ENCODE assay signal across 19 cellular contexts in the genomic region with DNA sequence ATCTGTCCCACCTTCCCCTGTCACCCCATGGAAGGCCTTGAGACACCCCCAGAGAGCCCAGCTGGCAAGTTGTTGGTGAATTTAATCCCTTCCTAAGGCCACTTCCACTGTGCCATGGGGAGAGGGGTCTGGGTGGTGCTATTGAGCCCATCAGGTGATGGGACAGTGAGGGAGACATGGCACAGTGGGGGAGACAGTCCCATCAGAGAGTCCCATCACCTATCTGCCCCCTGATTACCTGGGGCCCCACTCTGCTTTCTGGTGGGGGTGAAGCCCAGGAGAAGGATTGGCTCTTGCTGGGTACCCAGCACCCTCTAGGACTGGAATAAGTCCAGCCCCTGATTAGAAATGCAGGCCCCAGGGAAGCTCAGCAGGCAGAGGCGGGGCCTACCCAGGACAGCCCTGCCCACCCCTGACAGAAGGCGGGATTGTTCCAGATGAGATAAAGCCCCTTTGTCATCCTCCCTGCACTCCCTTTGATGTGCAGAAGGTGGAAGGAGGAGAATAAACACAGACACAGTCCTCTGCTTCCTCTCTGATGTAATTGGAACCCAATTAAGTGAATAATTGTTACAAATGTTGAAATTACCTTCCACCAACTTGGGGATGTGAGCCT. TPM values are rescaled to one million over a fixed set of nuclear protein-coding genes. Genes with fewer than 3 reads are reported as not detected.
DNase-seq lines count a peak whose midpoint lies in the region; ATAC-seq, FAIRE-seq and TF ChIP-seq lines count a peak whose summit lies in the region.
"Had no signal": no experiment of that assay in that cellular context is flagged by ENCODE, and none has a peak within 500 bp of the region (broad histone marks: within the 10 kb centered on the region; RNA-seq: fewer than 3 reads in every experiment).

No MANE protein-coding gene starts in this region.

- ATAC-seq in HepG2 = peak; percentile 90
- ATAC-seq in right lobe of liver = no peak
- ATAC-seq in GM19463 (IDR thresholded peaks at IDR 0.05; ENCODE audit: unreplicated experiment) = no peak
- ATAC-seq in GM19023 (IDR thresholded peaks at IDR 0.05; ENCODE audit: unreplicated experiment) = no peak
- ATAC-seq: pancreas had no signal

- H3K4me1 ChIP-seq in HepG2 (ENCODE audit: insufficient read depth, low read length) (peaks cover 14% of the 10 kb centered on the region), right lobe of liver (no peaks in the 10 kb centered on the region), iPS-15b (ENCODE audit: control insufficient read depth, insufficient read depth, low read length) (peaks cover 11% of the 10 kb centered on the region), small intestine (ENCODE audit: control insufficient read depth in 2 of 2, insufficient read depth in 1 of 2, low read depth in 1 of 2, low read length in 1 of 2) (no peaks in the 10 kb centered on the region)
- H3K4me1 ChIP-seq: pancreas, Peyer's patch, uterus had no signal

- H3K79me2 ChIP-seq in HepG2 (ENCODE audit: insufficient read depth, low read length) = no peaks in the 10 kb centered on the region
- H3K79me2 ChIP-seq: hepatocyte had no signal

- CTCF ChIA-PET in HepG2 (lab: Yijun Ruan, JAX; ENCODE audit: low intra/inter-chr PET ratio, low total read pairs) = no interaction called here

- H2AFZ ChIP-seq in HepG2 (ENCODE audit: low read length) = no peak overlapping the region
- H2AFZ ChIP-seq: hepatocyte had no signal

- intact Hi-C loops in HepG2 (cut with micrococcal nuclease; ENCODE audit: unreplicated experiment) (no loop called here), right lobe of liver (cut with DNase I) (no loop called here)

- H3K27me3 ChIP-seq in HepG2 (ENCODE audit: control insufficient read depth in 1 of 2, insufficient read depth in 2 of 2, low read length in 2 of 2) = peaks cover 0 to 17% of the 10 kb centered on the region in 2 experiments; a peak in 1 of 5 replicates
- H3K27me3 ChIP-seq in right lobe of liver = no peaks in the 10 kb centered on the region
- peaks cover 38% of the 10 kb centered on the region for H3K27me3 ChIP-seq in iPS-15b (ENCODE audit: control insufficient read depth, insufficient read depth, low read length)
- H3K27me3 ChIP-seq in small intestine (ENCODE audit: control insufficient read depth in 2 of 2, insufficient read depth in 2 of 2, low read length in 2 of 2) = peaks cover 0 to 2% of the 10 kb centered on the region in 2 donors
- H3K27me3 ChIP-seq: pancreas, Peyer's patch, uterus had no signal

- no peak overlapping the region for H3K27ac ChIP-seq in HepG2 (ENCODE audit: extremely low read length, insufficient read depth, low read length)
- H3K27ac ChIP-seq in right lobe of liver = no peak overlapping the region
- H3K27ac ChIP-seq in small intestine (ENCODE audit: low read depth in 1 of 2, low read length in 1 of 2) = no peak overlapping the region
- H3K27ac ChIP-seq: hepatocyte, pancreas, Peyer's patch, uterus had no signal

- FAIRE-seq in HepG2 (lab: Jason Lieb, UNC) (no peak), small intestine (lab: Jason Lieb, UNC) (no peak)
- FAIRE-seq: pancreas had no signal

- POLR2A ChIA-PET in HepG2 (lab: Yijun Ruan, JAX) = no interaction called here

- in situ Hi-C loops in HepG2 (cut with HindIII; ENCODE audit: extremely low pct_ligation_motif_present, low pct_unique_long_range_greater_than_20kb) = loop anchor here (25.0 kb wide), 1 partner anchor 514 kb away; a partner anchor contains a TSS

- no peak for TF ChIP-seq POLR2A in HepG2 (IDR thresholded peaks at IDR 0.05; ENCODE audit: insufficient read depth in 1 of 2, low read depth in 2 of 2, low read length in 2 of 2)
- TF ChIP-seq POLR2A in right lobe of liver (IDR thresholded peaks at IDR 0.05) = no peak

- TF ChIP-seq CTCF in HepG2 (CRISPR knock-in tag; IDR thresholded peaks at IDR 0.05) (no peak), right lobe of liver (IDR thresholded peaks at IDR 0.05) (no peak)

- H3K9me3 ChIP-seq in HepG2 (ENCODE audit: low read length) (no peaks in the 10 kb centered on the region), right lobe of liver (no peaks in the 10 kb centered on the region), iPS-15b (ENCODE audit: control insufficient read depth, insufficient read depth, low read length) (no peaks in the 10 kb centered on the region), small intestine (ENCODE audit: control insufficient read depth, low read depth) (no peaks in the 10 kb centered on the region)
- H3K9me3 ChIP-seq: pancreas, Peyer's patch, uterus had no signal

- WGBS in HepG2 (ENCODE audit: low lambda C conversion rate) = 6% methylated on average over 2 of the region's 2 CpGs
- WGBS in right lobe of liver (ENCODE audit: insufficient coverage, low coverage, low lambda C conversion rate, missing lambda C conversion rate) = 60% methylated on average over 1 of the region's 2 CpGs
- WGBS in small intestine, 3 donors = 33 to 55% (median 42%) methylated on average over 2 of the region's 2 CpGs

- no TSS peak for BruUV-seq in HepG2 (replicated peaks; lab: Mats Ljungman, UMichigan)

- no peaks in the 10 kb centered on the region for H4K20me1 ChIP-seq in HepG2 (ENCODE audit: insufficient read depth, low read length)

- peak; percentile 81 for DNase-seq in HepG2 (ENCODE audit: low spot score)
- DNase-seq in right lobe of liver = no peak
- peak; percentile 91 for DNase-seq in SK-N-DZ (ENCODE audit: low spot score)
- no peak for DNase-seq in small intestine
- DNase-seq in activated naive CD4-positive, alpha-beta T cell (lab: John Stamatoyannopoulos, UW) = no peak
- DNase-seq: ACHN; activated CD4-positive, alpha-beta memory T cell treated with anti-CD3 and anti-CD28 coated beads for 36 hours; IMR-90; NCI-H146; pancreas; Peyer's patch; T-helper 2 cell; uterus had no signal

- H3K36me3 ChIP-seq in HepG2 (replicated peaks in 1 of 2; ENCODE audit: control insufficient read depth in 1 of 2, insufficient read depth in 2 of 2, low read length in 2 of 2) (no peaks in the 10 kb centered on the region), right lobe of liver (no peaks in the 10 kb centered on the region), iPS-15b (ENCODE audit: control insufficient read depth, insufficient read depth, low read length) (no peaks in the 10 kb centered on the region), small intestine (ENCODE audit: control insufficient read depth in 2 of 2, insufficient read depth in 2 of 2, low read length in 2 of 2) (no peaks in the 10 kb centered on the region)
- H3K36me3 ChIP-seq: pancreas, Peyer's patch, uterus had no signal

- H3K4me3 ChIP-seq in HepG2 (replicated peaks in 1 of 3; ENCODE audit: insufficient read depth in 1 of 3, low read depth in 2 of 3, low read length in 3 of 3) (no peak overlapping the region), right lobe of liver (no peak overlapping the region), iPS-15b (ENCODE audit: low read depth, low read length) (peak overlapping the region; percentile 10), small intestine (ENCODE audit: low read depth in 1 of 2, low read length in 2 of 2) (no peak overlapping the region)
- H3K4me3 ChIP-seq: hepatocyte, pancreas, Peyer's patch, uterus had no signal

- no peak overlapping the region for H3K4me2 ChIP-seq in HepG2 (ENCODE audit: low read depth, low read length)
- H3K4me2 ChIP-seq: hepatocyte had no signal

- TF ChIP-seq RAD21 in HepG2 (CRISPR knock-in tag; IDR thresholded peaks at IDR 0.05) = no peak

- H3K9ac ChIP-seq in HepG2 (ENCODE audit: insufficient read depth, low read depth, low read length) (no peak overlapping the region), iPS-15b (ENCODE audit: low read depth, low read length) (no peak overlapping the region)

- TF ChIP-seq EP300 in HepG2 (IDR thresholded peaks at IDR 0.05; ENCODE audit: low read depth in 2 of 2, low read length in 2 of 2) (0 out of 4 replicates have a peak, but pooled peaks of 1 of the 2 experiments have one; percentile 6), HepG2 (CRISPR knock-in tag; IDR thresholded peaks at IDR 0.05; ENCODE audit: borderline replicate concordance) (no peak; the same call in 1 of the 2 replicates)

TF ChIP-seq in HepG2, 621 proteins besides CTCF, POLR2A, EP300 and RAD21 (continues in another document):
- TF ChIP-seq SAP130 (CRISPR knock-in tag; IDR thresholded peaks at IDR 0.05; ENCODE audit: low read depth) (peak; percentile 26; the same call in 1 of the 2 replicates), TEAD3 (CRISPR knock-in tag; optimal IDR thresholded peaks at IDR 0.05; ENCODE audit: borderline replicate concordance) (no peak), ZKSCAN5 (CRISPR knock-in tag; IDR thresholded peaks at IDR 0.05) (no peak), RFX1 (IDR thresholded peaks at IDR 0.05) (no peak)

RNA-seq across cellular contexts. Expression of a gene that starts 18.9 kb away (rescaled TPM):
- total RNA-seq in HepG2 (2016; rRNA removed; fragmentation: Illumina TruSeq; extraction: Trizol) (not detected in 2 replicates), right lobe of liver (under 1 TPM; 0.31 to 0.56 (median 0.43) TPM)
- not detected in 2 replicates for total RNA-seq in HepG2 (2016; cell fraction: cytosol; rRNA removed; fragmentation: Illumina TruSeq; extraction: Trizol; ENCODE audit: low read depth)
- not detected in 2 replicates for total RNA-seq in HepG2 (2016; cell fraction: insoluble cytoplasmic fraction; rRNA removed; fragmentation: Illumina TruSeq; extraction: Trizol)
- total RNA-seq in HepG2 (2016; cell fraction: membrane; rRNA removed; fragmentation: Illumina TruSeq; extraction: Trizol) = not detected in 2 replicates
- not detected in 2 replicates for total RNA-seq in HepG2 (2016; cell fraction: nucleus; rRNA removed; fragmentation: Illumina TruSeq; extraction: Trizol)
- polyA plus RNA-seq in HepG2 (2011; rRNA removed) (0.01 TPM in 1 of 2 replicates, not detected in the other), small intestine (1 to 10 TPM in 2 of 3 donors, under 1 TPM in 1; 0.48 to 9.2 (median 7.3) TPM)
- polyA plus RNA-seq in HepG2 (2011; cell fraction: cytosol; rRNA removed) = not detected in 2 replicates
- polyA plus RNA-seq in HepG2 (2011; cell fraction: nucleus; rRNA removed) = not detected in 2 replicates
- not detected in 2 replicates for polyA plus RNA-seq in HepG2 (2012)
- polyA plus RNA-seq in HepG2 (2016; cell fraction: cytosol; fragmentation: Illumina TruSeq; extraction: Trizol; ENCODE audit: low read depth) = not detected in 2 replicates
- polyA plus RNA-seq in HepG2 (2016; cell fraction: insoluble cytoplasmic fraction; fragmentation: Illumina TruSeq; extraction: Trizol; ENCODE audit: low read depth) = not detected in 2 replicates
- not detected in 2 replicates for polyA plus RNA-seq in HepG2 (2016; cell fraction: membrane; fragmentation: Illumina TruSeq; extraction: Trizol; ENCODE audit: low read depth)
- not detected in 2 replicates for polyA plus RNA-seq in HepG2 (2016; cell fraction: nucleus; fragmentation: Illumina TruSeq; extraction: Trizol; ENCODE audit: insufficient read depth, low read depth)
- polyA minus RNA-seq in HepG2 (2011; rRNA and poly(A)+ RNA removed; ENCODE audit: low replicate concordance) = not detected in 2 replicates
- not detected in 2 replicates for polyA minus RNA-seq in HepG2 (2011; cell fraction: cytosol; rRNA and poly(A)+ RNA removed)
- polyA minus RNA-seq in HepG2 (2011; cell fraction: nucleus; rRNA and poly(A)+ RNA removed) = not detected in 2 replicates
- 17.8 and 23.5 TPM in 2 replicates for polyA plus RNA-seq in SK-N-DZ (2014; cell fraction: cytosol; rRNA removed)
- 29.9 and 41.7 TPM in 2 replicates for polyA plus RNA-seq in SK-N-DZ (2014; cell fraction: nucleus; rRNA removed)
- total RNA-seq: activated CD4-positive, alpha-beta memory T cell treated with anti-CD3 and anti-CD28 coated beads for 36 hours; epithelial cell of proximal tubule; IMR-90; lung microvascular endothelial cell had no signal
- polyA plus RNA-seq: IMR-90 had no signal

Comparison
In these comparisons a context has a peak if more than half of its experiments do, and no peak if none do; other contexts are left out.
1. DNase-seq: peak in HepG2 (single experiment) and SK-N-DZ (single experiment); none in right lobe of liver (0 of 3), small intestine (single experiment) and activated naive CD4-positive, alpha-beta T cell (0 of 4).